In the genomic region with DNA sequence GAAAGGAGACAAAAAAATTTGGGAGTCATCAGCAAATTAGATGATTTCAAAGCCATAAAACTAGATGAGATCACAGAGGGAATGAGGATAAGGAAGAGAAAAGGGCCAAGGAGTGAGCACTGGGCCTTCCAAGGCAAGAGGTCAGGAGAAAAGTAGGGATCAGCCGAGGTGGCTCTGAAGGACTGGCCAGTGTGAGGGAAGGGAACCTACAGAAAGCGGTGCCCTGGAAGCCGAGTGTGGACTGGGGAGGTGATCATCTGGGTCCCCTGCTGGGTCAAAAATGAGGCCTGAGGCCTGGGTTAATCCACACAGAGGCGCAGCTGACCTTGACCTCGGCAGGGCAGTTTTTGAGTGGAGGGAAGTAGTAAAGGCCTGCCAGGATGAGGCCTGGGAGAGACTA, we compare ENCODE assay signal across 20 cellular contexts.
DNase-seq lines count a peak whose midpoint lies in the region; ATAC-seq, FAIRE-seq and TF ChIP-seq lines count a peak whose summit lies in the region.
"Had no signal": no experiment of that assay in that cellular context is flagged by ENCODE, and none has a peak within 500 bp of the region (broad histone marks: within the 10 kb centered on the region; RNA-seq: fewer than 3 reads in every experiment).

No MANE protein-coding gene starts in this region.

- H2BK120ac ChIP-seq in mesenchymal stem cell (ENCODE audit: low read depth, low read length), result no peak overlapping the region

- H3K27me3 ChIP-seq in left ventricle myocardium inferior (ENCODE audit: low read depth), result peaks cover 11% of the 10 kb centered on the region
- H3K27me3 ChIP-seq in mesenchymal stem cell (ENCODE audit: control insufficient read depth in 1 of 2, insufficient read depth in 1 of 2, low read length in 2 of 2), result no peaks in the 10 kb centered on the region
- no peaks in the 10 kb centered on the region for H3K27me3 ChIP-seq in skeletal muscle tissue (ENCODE audit: control insufficient read depth in 3 of 3, insufficient read depth in 3 of 3, low read length in 3 of 3)
- no peaks in the 10 kb centered on the region for H3K27me3 ChIP-seq in aorta (ENCODE audit: control insufficient read depth in 1 of 2, insufficient read depth in 2 of 2, low read length in 1 of 2)
- H3K27me3 ChIP-seq: body of pancreas, SJSA1 had no signal

- no peak overlapping the region for H4K8ac ChIP-seq in mesenchymal stem cell (ENCODE audit: low read length)

- no peak overlapping the region for H2BK15ac ChIP-seq in mesenchymal stem cell (ENCODE audit: low read depth, poor library complexity, severe bottlenecking)

- ATAC-seq in left cardiac atrium, result no peak
- peak; percentile 56 for ATAC-seq in aorta (ENCODE audit: low FRiP score)
- ATAC-seq: left colon had no signal

- DNase-seq in left ventricle myocardium inferior, result no peak
- no peak for DNase-seq in left cardiac atrium
- DNase-seq in mesenchymal stem cell, result no peak
- DNase-seq in aorta, result no peak
- no peak for DNase-seq in GM13976 (ENCODE audit: low spot score)
- no peak for DNase-seq in D721Med (ENCODE audit: insufficient read length, low spot score)
- DNase-seq in NCI-H2029 (lab: John Stamatoyannopoulos, UW), result no peak
- DNase-seq: activated CD4-positive, alpha-beta T cell treated with anti-CD3 and anti-CD28 coated beads for 48 hours; activated CD8-positive, alpha-beta memory T cell treated with anti-CD3 and anti-CD28 coated beads, Interleukin-2, amount 50 U/mL, for 48 hours; activated naive CD4-positive, alpha-beta T cell treated with anti-CD3 and anti-CD28 coated beads for 36 hours; body of pancreas; DMS153; HCEC 1CT; left colon; NCI-H187; NCI-H510A treated with DMSO at 0.1 percent for 48 hours; stimulated activated CD4-positive, alpha-beta T cell treated with anti-CD3 and anti-CD28 coated beads, Interleukin-1b, Interleukin-23, amount 100 ng/mL, for 48 hours had no signal

- in situ Hi-C loops in GM13976 (cut with MboI; ENCODE audit: low sequenced_read_pairs, unreplicated experiment), result no loop called here

- WGBS in mesenchymal stem cell, result 84% methylated on average over 5 of the region's 5 CpGs
- 96 to 99% methylated on average over 5 of the region's 5 CpGs for WGBS in aorta, 2 donors

- H3K79me1 ChIP-seq in mesenchymal stem cell (replicated peaks; ENCODE audit: low read length, poor library complexity, severe bottlenecking), result no peaks in the 10 kb centered on the region

- H3K9me3 ChIP-seq in left ventricle myocardium inferior (replicated peaks), result no peaks in the 10 kb centered on the region
- no peaks in the 10 kb centered on the region for H3K9me3 ChIP-seq in mesenchymal stem cell (ENCODE audit: control insufficient read depth, low read length)
- no peaks in the 10 kb centered on the region for H3K9me3 ChIP-seq in skeletal muscle tissue (ENCODE audit: control insufficient read depth in 3 of 3, low read length in 3 of 3)
- H3K9me3 ChIP-seq in aorta (ENCODE audit: control insufficient read depth, low read length), result no peaks in the 10 kb centered on the region
- H3K9me3 ChIP-seq: body of pancreas, SJSA1 had no signal

- no peak overlapping the region for H2BK5ac ChIP-seq in mesenchymal stem cell (ENCODE audit: low read depth, low read length, poor library complexity, severe bottlenecking)

- H3K14ac ChIP-seq in mesenchymal stem cell (ENCODE audit: low read length in 2 of 2), result no peak overlapping the region

- FAIRE-seq in D721Med (lab: Jason Lieb, UNC), result no peak
- FAIRE-seq: A204.1 had no signal

- H3K36me3 ChIP-seq in left ventricle myocardium inferior, result no peaks in the 10 kb centered on the region
- H3K36me3 ChIP-seq in mesenchymal stem cell (ENCODE audit: control insufficient read depth in 1 of 2, insufficient read depth in 2 of 2, low read depth in 1 of 2, low read length in 2 of 2), result no peaks in the 10 kb centered on the region
- no peaks in the 10 kb centered on the region for H3K36me3 ChIP-seq in skeletal muscle tissue (ENCODE audit: control insufficient read depth in 3 of 3, insufficient read depth in 3 of 3, low read length in 3 of 3)
- no peaks in the 10 kb centered on the region for H3K36me3 ChIP-seq in aorta (ENCODE audit: control insufficient read depth in 1 of 2, insufficient read depth in 2 of 2, low read length in 1 of 2)
- H3K36me3 ChIP-seq: SJSA1 had no signal

- no peak overlapping the region for H2AK5ac ChIP-seq in mesenchymal stem cell (ENCODE audit: low read length, severe bottlenecking)

- H2AFZ ChIP-seq in mesenchymal stem cell (ENCODE audit: low read depth, low read length), result no peak overlapping the region

- no peak overlapping the region for H3K4me2 ChIP-seq in mesenchymal stem cell (ENCODE audit: low read length, poor library complexity, severe bottlenecking)

- TF ChIP-seq CTCF in left ventricle myocardium inferior (IDR thresholded peaks at IDR 0.05; ENCODE audit: borderline replicate concordance) (no peak), GM13976 (IDR thresholded peaks at IDR 0.05; ENCODE audit: borderline replicate concordance, control extremely low read depth, extremely low read depth, insufficient read depth, missing control alignments) (no peak), D721Med (IDR thresholded peaks at IDR 0.05; ENCODE audit: insufficient read depth, missing control alignments) (no peak)

- peak overlapping the region; percentile 93 for H3K9ac ChIP-seq in mesenchymal stem cell (ENCODE audit: low read length)
- no peak overlapping the region for H3K9ac ChIP-seq in skeletal muscle tissue (ENCODE audit: low read depth in 1 of 3, low read length in 3 of 3)

- H4K91ac ChIP-seq in mesenchymal stem cell (ENCODE audit: low read length), result no peak overlapping the region

- intact Hi-C loops in left ventricle myocardium inferior (cut with micrococcal nuclease), result no loop called here
- intact Hi-C loops in left cardiac atrium (cut with DNase I), result no loop called here
- intact Hi-C loops in aorta (cut with DNase I), result no loop called here

- H3K18ac ChIP-seq in mesenchymal stem cell (ENCODE audit: low read depth in 1 of 2, low read length in 2 of 2), result no peak overlapping the region

- no peak overlapping the region for H3K4ac ChIP-seq in mesenchymal stem cell (ENCODE audit: low read depth in 1 of 2, low read length in 2 of 2)

- H3K4me1 ChIP-seq in left ventricle myocardium inferior (peaks cover 10% of the 10 kb centered on the region), mesenchymal stem cell (ENCODE audit: control insufficient read depth, insufficient read depth, low read depth, low read length) (peaks cover 7% of the 10 kb centered on the region), skeletal muscle tissue (ENCODE audit: control insufficient read depth in 3 of 3, insufficient read depth in 3 of 3, low read length in 3 of 3) (peaks cover 12 to 22% (median 20%) of the 10 kb centered on the region in 3 donors), aorta (ENCODE audit: control insufficient read depth in 1 of 2, insufficient read depth in 2 of 2, low read length in 2 of 2) (peaks cover 0 to 4% of the 10 kb centered on the region in 2 donors)
- H3K4me1 ChIP-seq: body of pancreas had no signal

- no peak overlapping the region for H3K4me3 ChIP-seq in left ventricle myocardium inferior
- no peak overlapping the region for H3K4me3 ChIP-seq in mesenchymal stem cell (ENCODE audit: insufficient read depth in 1 of 2, low read depth in 1 of 2, low read length in 2 of 2)
- H3K4me3 ChIP-seq in skeletal muscle tissue (ENCODE audit: low read length in 3 of 3), result no peak overlapping the region
- H3K4me3 ChIP-seq in aorta (ENCODE audit: low read length in 2 of 2), result no peak overlapping the region
- H3K4me3 ChIP-seq: body of pancreas, SJSA1 had no signal

- no peak overlapping the region for H2BK12ac ChIP-seq in mesenchymal stem cell (ENCODE audit: low read length in 2 of 2)

- H3K27ac ChIP-seq in left ventricle myocardium inferior (replicated peaks) (peak overlapping the region; percentile 83), mesenchymal stem cell (ENCODE audit: low read length, poor library complexity, severe bottlenecking) (no peak overlapping the region), skeletal muscle tissue (ENCODE audit: low read depth, low read length) (peak overlapping the region; percentile 81), aorta (ENCODE audit: low read depth in 1 of 2, low read length in 2 of 2) (peak overlapping the region in 1 of 2 donors; percentile 77)

- H3K23ac ChIP-seq in mesenchymal stem cell (ENCODE audit: low read length in 2 of 2), result no peak overlapping the region
